8 cellular contexts compared by ENCODE assay signal in genomic region chr20:32742322-32743236, GRCh38. TPM values are rescaled to one million over a fixed set of nuclear protein-coding genes. Genes with fewer than 3 reads are reported as not detected.
DNase-seq lines count a peak whose midpoint lies in the region; ATAC-seq and TF ChIP-seq lines count a peak whose summit lies in the region.

No MANE protein-coding gene starts in this region.

- H3K27me3 Mint-ChIP-seq in activated CD8-positive, alpha-beta T cell treated with anti-CD3 and anti-CD28 coated beads for 36 hours, result no peaks in the 10 kb centered on the region

- H3K36me3 Mint-ChIP-seq in activated CD8-positive, alpha-beta T cell treated with anti-CD3 and anti-CD28 coated beads for 36 hours (ENCODE audit: low read depth), result peaks cover 3% of the 10 kb centered on the region

- peak overlapping the region; percentile 94 for H3K4me3 Mint-ChIP-seq in activated CD8-positive, alpha-beta T cell treated with anti-CD3 and anti-CD28 coated beads for 36 hours

- H4K91ac ChIP-seq in trophoblast cell (ENCODE audit: low read depth, low read length), result peak overlapping the region; percentile 98

- ATAC-seq in activated CD8-positive, alpha-beta T cell treated with anti-CD3 and anti-CD28 coated beads for 36 hours, result peak; percentile 20
- no peak for ATAC-seq in HG03095 (IDR thresholded peaks at IDR 0.05; ENCODE audit: unreplicated experiment)

- H3K36me3 ChIP-seq in trophoblast cell (ENCODE audit: control insufficient read depth in 1 of 2, insufficient read depth in 2 of 2, low read length in 2 of 2), result no peaks in the 10 kb centered on the region

- peak overlapping the region; percentile 97 for H3K14ac ChIP-seq in trophoblast cell (ENCODE audit: low read length)

- peak overlapping the region; percentile 88 for H3K18ac ChIP-seq in trophoblast cell (ENCODE audit: low read length)

- H3K4ac ChIP-seq in trophoblast cell (ENCODE audit: low read depth, low read length), result peak overlapping the region; percentile 100

- H3K4me3 ChIP-seq in fibroblast of villous mesenchyme (ENCODE audit: low read depth, low read length) (peak overlapping the region; percentile 82), trophoblast cell (ENCODE audit: low read depth, low read length) (peak overlapping the region; percentile 87)

- H2AK5ac ChIP-seq in trophoblast cell (ENCODE audit: low read length), result peak overlapping the region; percentile 94

- H3K27ac Mint-ChIP-seq in activated CD8-positive, alpha-beta T cell treated with anti-CD3 and anti-CD28 coated beads for 36 hours, result peak overlapping the region; percentile 94

- intact Hi-C loops in activated CD8-positive, alpha-beta T cell treated with anti-CD3 and anti-CD28 coated beads for 36 hours (cut with micrococcal nuclease), result no loop called here

- H3K23ac ChIP-seq in trophoblast cell (ENCODE audit: low read length), result peak overlapping the region; percentile 50

- peak overlapping the region; percentile 97 for H2BK120ac ChIP-seq in trophoblast cell (ENCODE audit: insufficient read depth, low read length, poor library complexity)

- H4K8ac ChIP-seq in trophoblast cell (ENCODE audit: low read depth, low read length), result peak overlapping the region; percentile 95

- H2BK12ac ChIP-seq in trophoblast cell (ENCODE audit: low read length), result peak overlapping the region; percentile 78

- H4K12ac ChIP-seq in trophoblast cell (ENCODE audit: low read depth, low read length), result peak overlapping the region; percentile 99

- no peaks in the 10 kb centered on the region for H3K9me3 ChIP-seq in trophoblast cell (ENCODE audit: insufficient read depth, low read depth, low read length)

- H3K4me1 ChIP-seq in trophoblast cell (ENCODE audit: control insufficient read depth in 1 of 2, insufficient read depth in 2 of 2, low read length in 2 of 2), result peaks cover 17 to 23% of the 10 kb centered on the region in 2 experiments

- peaks cover 12% of the 10 kb centered on the region for H3K79me2 ChIP-seq in trophoblast cell (ENCODE audit: control insufficient read depth, insufficient read depth, low read length, poor library complexity)

- peak overlapping the region; percentile 87 for H3K4me2 ChIP-seq in trophoblast cell (ENCODE audit: low read length)

- POLR2A ChIA-PET in activated CD8-positive, alpha-beta T cell treated with anti-CD3 and anti-CD28 coated beads for 36 hours (lab: Charles Lee), result interaction anchor here (0.6 to 2.6 kb wide), 5 partner anchors 11 to 70 kb away, joined by 3 to 19 read pairs (median 5); partner anchors contain the start of gene DNMT3B

- DNase-seq in activated effector memory CD4-positive, alpha-beta T cell treated with anti-CD3 and anti-CD28 coated beads, Interleukin-2, amount 50 U/mL, for 16 hours, result peak; percentile 66
- DNase-seq in activated effector memory CD4-positive, alpha-beta T cell treated with Interleukin-2 at 50 U/mL for 16 hours, result no peak
- DNase-seq in activated CD8-positive, alpha-beta T cell treated with anti-CD3 and anti-CD28 coated beads for 36 hours, result peak; percentile 49
- no peak for DNase-seq in fibroblast of villous mesenchyme (ENCODE audit: low read depth)
- DNase-seq in trophoblast cell, result no peak
- no peak for DNase-seq in NCI-H2171 (lab: John Stamatoyannopoulos, UW)
- no peak for DNase-seq in AG08395 (ENCODE audit: low spot score)

- no CpG with 5 or more reads among the region's 25 CpGs for WGBS in trophoblast cell (ENCODE audit: extremely low coverage, insufficient coverage, insufficient read length)

- H3K27ac ChIP-seq in trophoblast cell (ENCODE audit: low read depth, low read length), result peak overlapping the region; percentile 62

- peak; percentile 15 for TF ChIP-seq CTCF in activated CD8-positive, alpha-beta T cell treated with anti-CD3 and anti-CD28 coated beads for 36 hours (IDR thresholded peaks at IDR 0.05)
- no peak for TF ChIP-seq CTCF in fibroblast of villous mesenchyme (IDR thresholded peaks at IDR 0.05; ENCODE audit: insufficient read depth, low read depth, low read length)

- peak overlapping the region; percentile 80 for H2BK5ac ChIP-seq in trophoblast cell (ENCODE audit: low read depth, low read length, poor library complexity)

- no peaks in the 10 kb centered on the region for H3K9me3 Mint-ChIP-seq in activated CD8-positive, alpha-beta T cell treated with anti-CD3 and anti-CD28 coated beads for 36 hours

- H3K9ac ChIP-seq in trophoblast cell (ENCODE audit: low read length), result peak overlapping the region; percentile 90

- peak overlapping the region; percentile 98 for H2AFZ ChIP-seq in trophoblast cell (ENCODE audit: insufficient read depth, low read length, poor library complexity)

- CTCF ChIA-PET in activated CD8-positive, alpha-beta T cell treated with anti-CD3 and anti-CD28 coated beads for 36 hours (lab: Charles Lee), result interaction anchor here (0.7 to 2.8 kb wide), 10 partner anchors 7 to 1023 kb away, joined by 3 to 25 read pairs (median 6); partner anchors contain the start of gene C20orf203

- no peaks in the 10 kb centered on the region for H3K27me3 ChIP-seq in trophoblast cell (ENCODE audit: insufficient read depth, low read length)

- peaks cover 21% of the 10 kb centered on the region for H3K79me1 ChIP-seq in trophoblast cell (ENCODE audit: low read length)

- H3K4me1 Mint-ChIP-seq in activated CD8-positive, alpha-beta T cell treated with anti-CD3 and anti-CD28 coated beads for 36 hours (ENCODE audit: low read depth), result peaks cover 33% of the 10 kb centered on the region

RNA-seq across cellular contexts. Expression of gene COMMD7, which starts 0.7 kb away (rescaled TPM):
- 10 to 100 TPM; 30.7 to 34.0 TPM for total RNA-seq in activated CD8-positive, alpha-beta T cell treated with anti-CD3 and anti-CD28 coated beads for 36 hours
- 45.8 and 56.7 TPM in 2 replicates for total RNA-seq in fibroblast of villous mesenchyme
- 53.0 and 54.0 TPM in 2 replicates for polyA plus RNA-seq in trophoblast cell (2013)

RNA-seq across cellular contexts. Expression of gene DNMT3B, which starts 19.6 kb away (rescaled TPM):
- total RNA-seq in activated CD8-positive, alpha-beta T cell treated with anti-CD3 and anti-CD28 coated beads for 36 hours, result 1 to 10 TPM; 2.9 TPM
- total RNA-seq in fibroblast of villous mesenchyme, result 3.2 and 3.5 TPM in 2 replicates
- polyA plus RNA-seq in trophoblast cell (2013), result 35.7 and 37.2 TPM in 2 replicates

Comparison
In these comparisons a context has a peak if more than half of its experiments do, and no peak if none do; other contexts are left out.
1. DNase-seq: peak in activated effector memory CD4-positive, alpha-beta T cell treated with anti-CD3 and anti-CD28 coated beads, Interleukin-2, amount 50 U/mL, for 16 hours (single experiment) and activated CD8-positive, alpha-beta T cell treated with anti-CD3 and anti-CD28 coated beads for 36 hours (single experiment); none in activated effector memory CD4-positive, alpha-beta T cell treated with Interleukin-2 at 50 U/mL for 16 hours (single experiment), fibroblast of villous mesenchyme (single experiment), trophoblast cell (0 of 2), NCI-H2171 (single experiment) and AG08395 (single experiment).